Comparison of ENCODE assay signal across 13 cellular contexts in genomic region chr11:65170058-65170534, GRCh38. TPM values are rescaled to one million over a fixed set of nuclear protein-coding genes. Genes with fewer than 3 reads are reported as not detected.
DNase-seq lines count a peak whose midpoint lies in the region; TF ChIP-seq lines count a peak whose summit lies in the region.
"Had no signal": no experiment of that assay in that cellular context is flagged by ENCODE, and none has a peak within 500 bp of the region (broad histone marks: within the 10 kb centered on the region; RNA-seq: fewer than 3 reads in every experiment).

TSS of gene SPDYC (plus strand) at chr11:65170233. CDS start at chr11:65171358, 1,125 bp downstream.

- H3K4me3 Mint-ChIP-seq in activated naive CD4-positive, alpha-beta T cell treated with anti-CD3 and anti-CD28 coated beads, Interleukin-2, amount 50 U/mL, for 24 hours = no peak within 1 kb of the TSS

- no peaks in the 10 kb centered on the region for H3K9me2 ChIP-seq in SU-DHL-6 (replicated peaks; ENCODE audit: insufficient read depth, low read length)

- no peaks in the 10 kb centered on the region for H3F3A ChIP-seq in SU-DHL-6 (ENCODE audit: insufficient read depth)

- no peak within 1 kb of the TSS for H3K27ac ChIP-seq in SU-DHL-6 (ENCODE audit: low read depth, low read length)
- H3K27ac ChIP-seq: parathyroid adenoma had no signal

- H2AFZ ChIP-seq in SU-DHL-6 (ENCODE audit: low read depth, low read length, severe bottlenecking) = peak within 1 kb of the TSS; percentile 40
- H2AFZ ChIP-seq: parathyroid adenoma had no signal

- TF ChIP-seq CTCF in SU-DHL-6 (IDR thresholded peaks at IDR 0.05; ENCODE audit: insufficient read depth, low read length, poor library complexity, severe bottlenecking) = no peak

- no peak within 1 kb of the TSS for H3K4me3 ChIP-seq in SU-DHL-6 (ENCODE audit: insufficient read depth, low read length, poor library complexity, severe bottlenecking)

- no peaks in the 10 kb centered on the region for H3K9me3 Mint-ChIP-seq in activated naive CD4-positive, alpha-beta T cell treated with anti-CD3 and anti-CD28 coated beads, Interleukin-2, amount 50 U/mL, for 24 hours

- no peaks in the 10 kb centered on the region for H3K79me2 ChIP-seq in SU-DHL-6 (ENCODE audit: insufficient read depth, low read length)
- H3K79me2 ChIP-seq: parathyroid adenoma had no signal

- H3K4me2 ChIP-seq in SU-DHL-6 (ENCODE audit: low read depth, low read length, poor library complexity, severe bottlenecking) = no peak within 1 kb of the TSS

- no peak for DNase-seq in activated naive CD4-positive, alpha-beta T cell (lab: John Stamatoyannopoulos, UW)
- DNase-seq in iPS-NIHi11 (ENCODE audit: low spot score) (peak; percentile 77), UCSD-AML1 (lab: John Stamatoyannopoulos, UW; ENCODE audit: unreplicated experiment) (no peak), ureter (ENCODE audit: low spot score) (no peak), NCI-H1092 treated with DMSO at 0.1 percent for 48 hours (lab: John Stamatoyannopoulos, UW) (no peak), NCI-H748 treated with DMSO at 0.1 percent for 48 hours (lab: John Stamatoyannopoulos, UW) (no peak)
- DNase-seq: activated effector memory CD4-positive, alpha-beta T cell treated with Interleukin-2 at 50 U/mL for 16 hours; NCI-H2171 had no signal

- H3K36me3 ChIP-seq in SU-DHL-6 (ENCODE audit: low read length) = no peaks in the 10 kb centered on the region

- no peaks in the 10 kb centered on the region for H3K27me3 Mint-ChIP-seq in activated naive CD4-positive, alpha-beta T cell treated with anti-CD3 and anti-CD28 coated beads, Interleukin-2, amount 50 U/mL, for 24 hours

- H4K20me1 ChIP-seq in SU-DHL-6 (ENCODE audit: low read depth, low read length) = no peaks in the 10 kb centered on the region

- no peaks in the 10 kb centered on the region for H3K9me3 ChIP-seq in SU-DHL-6 (ENCODE audit: insufficient read depth, low read length)

- no peaks in the 10 kb centered on the region for H3K36me3 Mint-ChIP-seq in activated naive CD4-positive, alpha-beta T cell treated with anti-CD3 and anti-CD28 coated beads, Interleukin-2, amount 50 U/mL, for 24 hours

- H3K27ac Mint-ChIP-seq in activated naive CD4-positive, alpha-beta T cell treated with anti-CD3 and anti-CD28 coated beads, Interleukin-2, amount 50 U/mL, for 24 hours = peak within 1 kb of the TSS; percentile 46

- no peaks in the 10 kb centered on the region for H3K27me3 ChIP-seq in SU-DHL-6 (ENCODE audit: low read length)

- H3K9ac ChIP-seq in SU-DHL-6 (ENCODE audit: low read length) = no peak within 1 kb of the TSS
- H3K9ac ChIP-seq: parathyroid adenoma had no signal

- peaks cover 8% of the 10 kb centered on the region for H3K4me1 Mint-ChIP-seq in activated naive CD4-positive, alpha-beta T cell treated with anti-CD3 and anti-CD28 coated beads, Interleukin-2, amount 50 U/mL, for 24 hours

RNA-seq across cellular contexts. Expression of gene SPDYC, which starts in this region (rescaled TPM):
- total RNA-seq in ureter = not detected
- total RNA-seq: HT1080; T-helper 1 cell treated with Interleukin-12 subunit alpha and Interleukin-12 subunit beta and Interleukin-4 antibody, amounts not matched to agents 30 ng/mL and 1 ng/mL, for 36 hours had no signal
